11 cellular contexts compared by ENCODE assay signal in genomic region chr14:61512508-61512907, GRCh38.
DNase-seq lines count a peak whose midpoint lies in the region; ATAC-seq, FAIRE-seq and TF ChIP-seq lines count a peak whose summit lies in the region.
"Had no signal": no experiment of that assay in that cellular context is flagged by ENCODE, and none has a peak within 500 bp of the region (broad histone marks: within the 10 kb centered on the region; RNA-seq: fewer than 3 reads in every experiment).

No MANE protein-coding gene starts in this region.

- H3K9me3 ChIP-seq in PC-3 (ENCODE audit: low read length) (no peaks in the 10 kb centered on the region), Peyer's patch (no peaks in the 10 kb centered on the region), A673 (ENCODE audit: low read depth, low read length, poor library complexity, severe bottlenecking) (no peaks in the 10 kb centered on the region), small intestine (ENCODE audit: control insufficient read depth, low read depth) (no peaks in the 10 kb centered on the region)

- no peaks in the 10 kb centered on the region for H3F3A ChIP-seq in PC-3 (ENCODE audit: low read length, unreplicated experiment)

- POLR2A ChIA-PET in PC-3 (lab: Charles Lee; ENCODE audit: unreplicated experiment), result interaction anchor here (0.6 kb wide), 1 partner anchor 183 kb away, joined by 3 read pairs; the partner anchor contains the start of gene HIF1A
- POLR2A ChIA-PET in A673 (lab: Charles Lee; ENCODE audit: low non-redundant PET), result no interaction called here

- intact Hi-C loops in PC-3 (cut with micrococcal nuclease) (loop anchor here (1.0 to 5.0 kb wide), 2 partner anchors 11 to 35 kb away; no protein-coding TSS in a partner anchor), A673 (cut with micrococcal nuclease; ENCODE audit: unreplicated experiment) (no loop called here)

- H3K79me2 ChIP-seq in PC-3 (ENCODE audit: low read length), result no peaks in the 10 kb centered on the region

- peaks cover 69% of the 10 kb centered on the region for H3K36me3 Mint-ChIP-seq in effector memory CD8-positive, alpha-beta T cell (ENCODE audit: insufficient read depth)
- no peaks in the 10 kb centered on the region for H3K36me3 Mint-ChIP-seq in osteocyte (ENCODE audit: unreplicated experiment)

- TF ChIP-seq POLR2A in Peyer's patch (IDR thresholded peaks at IDR 0.05), result no peak

- FAIRE-seq in small intestine (lab: Jason Lieb, UNC), result no peak

- H3K36me3 ChIP-seq in PC-3 (ENCODE audit: low read depth, low read length) (no peaks in the 10 kb centered on the region), Peyer's patch (no peaks in the 10 kb centered on the region), A673 (ENCODE audit: insufficient read depth, low read length, poor library complexity, severe bottlenecking) (no peaks in the 10 kb centered on the region), small intestine (ENCODE audit: control insufficient read depth in 2 of 2, insufficient read depth in 2 of 2, low read length in 2 of 2) (no peaks in the 10 kb centered on the region)

- H3K4me3 ChIP-seq in PC-3 (ENCODE audit: low read length) (no peak overlapping the region), Peyer's patch (no peak overlapping the region), A673 (ENCODE audit: low read depth, low read length, poor library complexity, severe bottlenecking) (no peak overlapping the region), small intestine (ENCODE audit: low read depth in 1 of 2, low read length in 2 of 2) (no peak overlapping the region)

- H2AFZ ChIP-seq in PC-3 (ENCODE audit: low read length), result no peak overlapping the region

- DNase-seq in COLO829 (ENCODE audit: low spot score) (peak; percentile 32), PC-3 (peak; percentile 43), osteocyte (ENCODE audit: extremely low spot score, unreplicated experiment) (no peak), Peyer's patch (no peak), A673 (ENCODE audit: low spot score) (no peak), small intestine (no peak)
- no peak for DNase-seq in effector memory CD8-positive, alpha-beta T cell
- DNase-seq: activated CD4-positive, alpha-beta T cell treated with anti-CD3 and anti-CD28 coated beads for 1 hour; right cardiac atrium; Right ventricle myocardium superior had no signal

- no peak for TF ChIP-seq CTCF in PC-3 (conservative IDR thresholded peaks at IDR 0.05; ENCODE audit: low read depth, low read length)
- TF ChIP-seq CTCF in osteocyte (IDR thresholded peaks at IDR 0.05), result no peak
- no peak for TF ChIP-seq CTCF in Peyer's patch (IDR thresholded peaks at IDR 0.05)
- TF ChIP-seq CTCF in A673 (conservative IDR thresholded peaks at IDR 0.05; ENCODE audit: low read depth, low read length), result no peak

- 0 out of 2 replicates have a peak, but pooled peaks have one; percentile 1 for ATAC-seq in PC-3
- no peak for ATAC-seq in effector memory CD8-positive, alpha-beta T cell (replicated peaks)
- ATAC-seq in HG02759 (IDR thresholded peaks at IDR 0.05; ENCODE audit: unreplicated experiment), result no peak

- no peak overlapping the region for H3K4me3 Mint-ChIP-seq in effector memory CD8-positive, alpha-beta T cell
- no peak overlapping the region for H3K4me3 Mint-ChIP-seq in osteocyte (ENCODE audit: unreplicated experiment)

- no TSS peak for BruUV-seq in PC-3 (replicated peaks; lab: Mats Ljungman, UMichigan)
- BruUV-seq in A673 (replicated peaks; lab: Mats Ljungman, UMichigan), result no TSS peak

- H3K4me1 ChIP-seq in PC-3 (ENCODE audit: insufficient read depth, low read length) (peaks cover 65% of the 10 kb centered on the region), Peyer's patch (peaks cover 0 to 19% (median 4%) of the 10 kb centered on the region in 4 donors), A673 (ENCODE audit: insufficient read depth, low read length, poor library complexity, severe bottlenecking) (no peaks in the 10 kb centered on the region), small intestine (ENCODE audit: control insufficient read depth in 2 of 2, insufficient read depth in 1 of 2, low read depth in 1 of 2, low read length in 1 of 2) (peaks cover 12 to 25% of the 10 kb centered on the region in 2 donors)

- no peaks in the 10 kb centered on the region for H3K27me3 ChIP-seq in PC-3 (ENCODE audit: low read length)
- H3K27me3 ChIP-seq in Peyer's patch, result no peaks in the 10 kb centered on the region
- no peaks in the 10 kb centered on the region for H3K27me3 ChIP-seq in A673 (replicated peaks; ENCODE audit: insufficient read depth, low read depth, low read length, poor library complexity)
- H3K27me3 ChIP-seq in small intestine (ENCODE audit: control insufficient read depth in 2 of 2, insufficient read depth in 2 of 2, low read length in 2 of 2), result no peaks in the 10 kb centered on the region

- H3K9ac ChIP-seq in PC-3 (ENCODE audit: low read length), result peak overlapping the region; percentile 7; the same call in 1 of the 2 replicates

- peak overlapping the region; percentile 1; the same call in 1 of the 2 replicates for H3K4me2 ChIP-seq in PC-3 (ENCODE audit: low read length)

- CTCF ChIA-PET in PC-3 (lab: Charles Lee) (no interaction called here), A673 (lab: Charles Lee) (interaction anchor here (0.7 kb wide), 1 partner anchor 14 kb away, joined by 3 read pairs; no protein-coding TSS in a partner anchor)

- peak overlapping the region; percentile 39 for H3K27ac ChIP-seq in PC-3 (ENCODE audit: low read length)
- peak overlapping the region in 1 of 4 donors; percentile 49 for H3K27ac ChIP-seq in Peyer's patch
- no peak overlapping the region for H3K27ac ChIP-seq in A673 (ENCODE audit: low read depth, low read length, poor library complexity, severe bottlenecking)
- no peak overlapping the region for H3K27ac ChIP-seq in small intestine (ENCODE audit: low read depth in 1 of 2, low read length in 1 of 2)

- no peaks in the 10 kb centered on the region for H3K9me2 ChIP-seq in PC-3 (replicated peaks; ENCODE audit: low read length)

- H4K20me1 ChIP-seq in PC-3 (ENCODE audit: low read length), result no peaks in the 10 kb centered on the region

- H3K27me3 Mint-ChIP-seq in effector memory CD8-positive, alpha-beta T cell, result no peaks in the 10 kb centered on the region
- H3K27me3 Mint-ChIP-seq in osteocyte (ENCODE audit: unreplicated experiment), result no peaks in the 10 kb centered on the region

- H3K4me1 Mint-ChIP-seq in effector memory CD8-positive, alpha-beta T cell (ENCODE audit: low read depth in 2 of 2), result peaks cover 44 to 85% of the 10 kb centered on the region in 2 donors
- peaks cover 25% of the 10 kb centered on the region for H3K4me1 Mint-ChIP-seq in osteocyte (ENCODE audit: unreplicated experiment)

- H3K9me3 Mint-ChIP-seq in effector memory CD8-positive, alpha-beta T cell, result no peaks in the 10 kb centered on the region
- no peaks in the 10 kb centered on the region for H3K9me3 Mint-ChIP-seq in osteocyte (ENCODE audit: unreplicated experiment)

- peak overlapping the region; percentile 41 to 78 for H3K27ac Mint-ChIP-seq in effector memory CD8-positive, alpha-beta T cell
- peak overlapping the region; percentile 9 for H3K27ac Mint-ChIP-seq in osteocyte (ENCODE audit: unreplicated experiment)

Comparison
In these comparisons a context has a peak if more than half of its experiments do, and no peak if none do; other contexts are left out.
1. DNase-seq: peak in COLO829 (single experiment) and PC-3 (single experiment); none in effector memory CD8-positive, alpha-beta T cell (0 of 3), osteocyte (single experiment), Peyer's patch (0 of 3), A673 (single experiment) and small intestine (single experiment).